Comparison of ENCODE assay signal across 9 cellular contexts in the genomic region with DNA sequence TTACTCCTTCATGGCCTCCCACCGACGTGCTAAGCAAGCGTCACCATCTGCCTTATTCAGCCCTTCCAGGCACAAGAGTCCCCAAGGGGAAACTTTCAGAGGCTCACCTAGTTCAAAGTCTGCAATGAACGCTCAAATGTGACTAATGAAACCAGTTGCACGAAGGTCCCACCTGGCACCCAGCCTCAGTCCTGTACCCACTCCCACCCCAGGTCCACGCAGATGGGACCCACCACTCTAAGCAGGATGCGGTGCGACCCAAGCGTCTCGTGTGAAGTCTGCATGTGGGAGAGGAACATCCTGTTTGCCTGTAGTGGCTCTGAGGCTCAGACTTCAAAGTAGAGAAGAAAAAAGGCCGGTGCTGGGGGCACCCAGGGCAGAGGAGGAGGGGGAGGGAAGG. TPM values are rescaled to one million over a fixed set of nuclear protein-coding genes. Genes with fewer than 3 reads are reported as not detected.
DNase-seq lines count a peak whose midpoint lies in the region; ATAC-seq, FAIRE-seq and TF ChIP-seq lines count a peak whose summit lies in the region.
"Had no signal": no experiment of that assay in that cellular context is flagged by ENCODE, and none has a peak within 500 bp of the region (broad histone marks: within the 10 kb centered on the region; RNA-seq: fewer than 3 reads in every experiment).

No MANE protein-coding gene starts in this region.

- H3K27me3 ChIP-seq in SK-N-SH (ENCODE audit: insufficient read depth): no peaks in the 10 kb centered on the region

- no peaks in the 10 kb centered on the region for H3K9me2 ChIP-seq in SK-N-SH

- H3K9me3 Mint-ChIP-seq in stimulated activated memory B cell treated with anti-CD40 and anti-IgM and Interleukin-4, amounts not matched to agents 10 μg/mL and 1 μg/mL and 100 μg/mL, for 72 hours: no peaks in the 10 kb centered on the region

- no peak overlapping the region for H3K4me2 ChIP-seq in SK-N-SH

- H3K4me1 ChIP-seq in SK-N-SH (ENCODE audit: control insufficient read depth in 1 of 2, insufficient read depth in 2 of 2, low read depth in 1 of 2, low read length in 1 of 2): no peaks in the 10 kb centered on the region

- no peak overlapping the region for H3K4me3 ChIP-seq in SK-N-SH (ENCODE audit: low read depth in 2 of 2, low read length in 1 of 2)
- H3K4me3 ChIP-seq: dorsolateral prefrontal cortex had no signal

- H3K27ac ChIP-seq in SK-N-SH (ENCODE audit: low read depth in 2 of 2, low read length in 1 of 2): no peak overlapping the region
- H3K27ac ChIP-seq: dorsolateral prefrontal cortex had no signal

- peak; percentile 36 for ATAC-seq in HG02870 (IDR thresholded peaks at IDR 0.05; ENCODE audit: unreplicated experiment)
- peak; percentile 85 for ATAC-seq in stimulated activated memory B cell treated with anti-CD40 and anti-IgM and Interleukin-4, amounts not matched to agents 10 μg/mL and 1 μg/mL and 100 μg/mL, for 72 hours

- peaks cover 42% of the 10 kb centered on the region for H3K4me1 Mint-ChIP-seq in stimulated activated memory B cell treated with anti-CD40 and anti-IgM and Interleukin-4, amounts not matched to agents 10 μg/mL and 1 μg/mL and 100 μg/mL, for 72 hours

- CTCF ChIA-PET in SK-N-SH (lab: Yijun Ruan, JAX): interaction anchor here (0.7 kb wide), 1 partner anchor 12 kb away, joined by 3 read pairs; no protein-coding TSS in a partner anchor

- DNase-seq in activated CD4-positive, alpha-beta T cell treated with anti-CD3 and anti-CD28 coated beads, Interleukin-2, amount 50 U/mL, for 1 hour: peak; percentile 84
- DNase-seq in islet precursor cell: peak; percentile 60
- no peak for DNase-seq in NCI-H128 (lab: John Stamatoyannopoulos, UW; ENCODE audit: unreplicated experiment)
- DNase-seq in urothelium cell line (ENCODE audit: low spot score): no peak
- DNase-seq in NCI-H146 (lab: John Stamatoyannopoulos, UW): no peak
- no peak for DNase-seq in SK-N-SH
- DNase-seq: dorsolateral prefrontal cortex had no signal

- no peaks in the 10 kb centered on the region for H3K9me3 ChIP-seq in SK-N-SH

- no peaks in the 10 kb centered on the region for H4K20me1 ChIP-seq in SK-N-SH (ENCODE audit: insufficient read depth)

- H3K36me3 ChIP-seq in SK-N-SH (replicated peaks in 1 of 2; ENCODE audit: control insufficient read depth in 1 of 2, insufficient read depth in 2 of 2, low read length in 1 of 2): peaks cover 0 to 10% of the 10 kb centered on the region in 2 experiments

- no peaks in the 10 kb centered on the region for H3K27me3 Mint-ChIP-seq in stimulated activated memory B cell treated with anti-CD40 and anti-IgM and Interleukin-4, amounts not matched to agents 10 μg/mL and 1 μg/mL and 100 μg/mL, for 72 hours

- 95% methylated on average over 11 of the region's 11 CpGs for WGBS in SK-N-SH (ENCODE audit: low lambda C conversion rate)

- peaks cover 64% of the 10 kb centered on the region for H3K36me3 Mint-ChIP-seq in stimulated activated memory B cell treated with anti-CD40 and anti-IgM and Interleukin-4, amounts not matched to agents 10 μg/mL and 1 μg/mL and 100 μg/mL, for 72 hours

- H3F3A ChIP-seq in SK-N-SH (replicated peaks; ENCODE audit: insufficient read depth): no peaks in the 10 kb centered on the region

- no peak for TF ChIP-seq RAD21 in SK-N-SH (IDR thresholded peaks at IDR 0.05; ENCODE audit: low read length)

- H3K9ac ChIP-seq in SK-N-SH: no peak overlapping the region

- peak overlapping the region; percentile 38 for H3K4me3 Mint-ChIP-seq in stimulated activated memory B cell treated with anti-CD40 and anti-IgM and Interleukin-4, amounts not matched to agents 10 μg/mL and 1 μg/mL and 100 μg/mL, for 72 hours

- H3K27ac Mint-ChIP-seq in stimulated activated memory B cell treated with anti-CD40 and anti-IgM and Interleukin-4, amounts not matched to agents 10 μg/mL and 1 μg/mL and 100 μg/mL, for 72 hours: peak overlapping the region; percentile 79

- no peaks in the 10 kb centered on the region for H3K79me2 ChIP-seq in SK-N-SH (ENCODE audit: insufficient read depth)

- no peak for TF ChIP-seq CTCF in SK-N-SH (IDR thresholded peaks at IDR 0.05)

- H2AFZ ChIP-seq in SK-N-SH (ENCODE audit: low read depth): no peak overlapping the region

- TF ChIP-seq EP300 in SK-N-SH (IDR thresholded peaks at IDR 0.05; ENCODE audit: borderline replicate concordance in 1 of 2, low read depth in 1 of 2, low read length in 1 of 2): no peak

- POLR2A ChIA-PET in SK-N-SH (lab: Yijun Ruan, JAX): no interaction called here

- FAIRE-seq in urothelium cell line (lab: Jason Lieb, UNC): no peak

TF ChIP-seq in SK-N-SH, 30 proteins besides CTCF, POLR2A, EP300 and RAD21:
- TF ChIP-seq JUND (IDR thresholded peaks at IDR 0.05) (no peak), RXRA (IDR thresholded peaks at IDR 0.05; ENCODE audit: borderline replicate concordance, low read depth) (no peak), RFX5 (IDR thresholded peaks at IDR 0.05; ENCODE audit: low read length) (no peak), NFIC (IDR thresholded peaks at IDR 0.05; ENCODE audit: borderline replicate concordance) (no peak), GABPA (IDR thresholded peaks at IDR 0.05; ENCODE audit: low read depth) (no peak), YY1 (IDR thresholded peaks at IDR 0.05; ENCODE audit: low read depth) (no peak)
- TF ChIP-seq, protein P1, sequence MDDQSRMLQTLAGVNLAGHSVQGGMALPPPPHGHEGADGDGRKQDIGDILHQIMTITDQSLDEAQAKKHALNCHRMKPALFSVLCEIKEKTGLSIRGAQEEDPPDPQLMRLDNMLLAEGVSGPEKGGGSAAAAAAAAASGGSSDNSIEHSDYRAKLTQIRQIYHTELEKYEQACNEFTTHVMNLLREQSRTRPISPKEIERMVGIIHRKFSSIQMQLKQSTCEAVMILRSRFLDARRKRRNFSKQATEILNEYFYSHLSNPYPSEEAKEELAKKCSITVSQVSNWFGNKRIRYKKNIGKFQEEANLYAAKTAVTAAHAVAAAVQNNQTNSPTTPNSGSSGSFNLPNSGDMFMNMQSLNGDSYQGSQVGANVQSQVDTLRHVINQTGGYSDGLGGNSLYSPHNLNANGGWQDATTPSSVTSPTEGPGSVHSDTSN (IDR thresholded peaks at IDR 0.05): no peak
- TF ChIP-seq, protein P2, sequence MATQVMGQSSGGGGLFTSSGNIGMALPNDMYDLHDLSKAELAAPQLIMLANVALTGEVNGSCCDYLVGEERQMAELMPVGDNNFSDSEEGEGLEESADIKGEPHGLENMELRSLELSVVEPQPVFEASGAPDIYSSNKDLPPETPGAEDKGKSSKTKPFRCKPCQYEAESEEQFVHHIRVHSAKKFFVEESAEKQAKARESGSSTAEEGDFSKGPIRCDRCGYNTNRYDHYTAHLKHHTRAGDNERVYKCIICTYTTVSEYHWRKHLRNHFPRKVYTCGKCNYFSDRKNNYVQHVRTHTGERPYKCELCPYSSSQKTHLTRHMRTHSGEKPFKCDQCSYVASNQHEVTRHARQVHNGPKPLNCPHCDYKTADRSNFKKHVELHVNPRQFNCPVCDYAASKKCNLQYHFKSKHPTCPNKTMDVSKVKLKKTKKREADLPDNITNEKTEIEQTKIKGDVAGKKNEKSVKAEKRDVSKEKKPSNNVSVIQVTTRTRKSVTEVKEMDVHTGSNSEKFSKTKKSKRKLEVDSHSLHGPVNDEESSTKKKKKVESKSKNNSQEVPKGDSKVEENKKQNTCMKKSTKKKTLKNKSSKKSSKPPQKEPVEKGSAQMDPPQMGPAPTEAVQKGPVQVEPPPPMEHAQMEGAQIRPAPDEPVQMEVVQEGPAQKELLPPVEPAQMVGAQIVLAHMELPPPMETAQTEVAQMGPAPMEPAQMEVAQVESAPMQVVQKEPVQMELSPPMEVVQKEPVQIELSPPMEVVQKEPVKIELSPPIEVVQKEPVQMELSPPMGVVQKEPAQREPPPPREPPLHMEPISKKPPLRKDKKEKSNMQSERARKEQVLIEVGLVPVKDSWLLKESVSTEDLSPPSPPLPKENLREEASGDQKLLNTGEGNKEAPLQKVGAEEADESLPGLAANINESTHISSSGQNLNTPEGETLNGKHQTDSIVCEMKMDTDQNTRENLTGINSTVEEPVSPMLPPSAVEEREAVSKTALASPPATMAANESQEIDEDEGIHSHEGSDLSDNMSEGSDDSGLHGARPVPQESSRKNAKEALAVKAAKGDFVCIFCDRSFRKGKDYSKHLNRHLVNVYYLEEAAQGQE (IDR thresholded peaks at IDR 0.05; ENCODE audit: low read depth, low read length): no peak
- TF ChIP-seq, protein P3, sequence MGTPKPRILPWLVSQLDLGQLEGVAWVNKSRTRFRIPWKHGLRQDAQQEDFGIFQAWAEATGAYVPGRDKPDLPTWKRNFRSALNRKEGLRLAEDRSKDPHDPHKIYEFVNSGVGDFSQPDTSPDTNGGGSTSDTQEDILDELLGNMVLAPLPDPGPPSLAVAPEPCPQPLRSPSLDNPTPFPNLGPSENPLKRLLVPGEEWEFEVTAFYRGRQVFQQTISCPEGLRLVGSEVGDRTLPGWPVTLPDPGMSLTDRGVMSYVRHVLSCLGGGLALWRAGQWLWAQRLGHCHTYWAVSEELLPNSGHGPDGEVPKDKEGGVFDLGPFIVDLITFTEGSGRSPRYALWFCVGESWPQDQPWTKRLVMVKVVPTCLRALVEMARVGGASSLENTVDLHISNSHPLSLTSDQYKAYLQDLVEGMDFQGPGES (IDR thresholded peaks at IDR 0.05; ENCODE audit: low read depth, low read length): no peak
- TF ChIP-seq, protein P4, sequence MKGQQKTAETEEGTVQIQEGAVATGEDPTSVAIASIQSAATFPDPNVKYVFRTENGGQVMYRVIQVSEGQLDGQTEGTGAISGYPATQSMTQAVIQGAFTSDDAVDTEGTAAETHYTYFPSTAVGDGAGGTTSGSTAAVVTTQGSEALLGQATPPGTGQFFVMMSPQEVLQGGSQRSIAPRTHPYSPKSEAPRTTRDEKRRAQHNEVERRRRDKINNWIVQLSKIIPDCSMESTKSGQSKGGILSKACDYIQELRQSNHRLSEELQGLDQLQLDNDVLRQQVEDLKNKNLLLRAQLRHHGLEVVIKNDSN (IDR thresholded peaks at IDR 0.05; ENCODE audit: borderline replicate concordance, low read depth): no peak

RNA-seq across cellular contexts. Expression of a gene that starts 40.3 kb away (rescaled TPM):
- 41.2 and 44.6 TPM in 2 replicates for polyA plus RNA-seq in SK-N-SH (2012; rRNA removed)
- 59.4 and 77.8 TPM in 2 replicates for polyA plus RNA-seq in SK-N-SH (2012; cell fraction: cytosol; rRNA removed)
- polyA plus RNA-seq in SK-N-SH (2012; cell fraction: nucleus; rRNA removed): 9.5 and 11.8 TPM in 2 replicates

Comparison
In these comparisons a context has a peak if more than half of its experiments do, and no peak if none do; other contexts are left out.
1. DNase-seq: peak in activated CD4-positive, alpha-beta T cell treated with anti-CD3 and anti-CD28 coated beads, Interleukin-2, amount 50 U/mL, for 1 hour (single experiment) and islet precursor cell (single experiment); none in NCI-H128 (single experiment), urothelium cell line (single experiment), NCI-H146 (single experiment) and SK-N-SH (single experiment).